9 cellular contexts compared by ENCODE assay signal in the genomic region with DNA sequence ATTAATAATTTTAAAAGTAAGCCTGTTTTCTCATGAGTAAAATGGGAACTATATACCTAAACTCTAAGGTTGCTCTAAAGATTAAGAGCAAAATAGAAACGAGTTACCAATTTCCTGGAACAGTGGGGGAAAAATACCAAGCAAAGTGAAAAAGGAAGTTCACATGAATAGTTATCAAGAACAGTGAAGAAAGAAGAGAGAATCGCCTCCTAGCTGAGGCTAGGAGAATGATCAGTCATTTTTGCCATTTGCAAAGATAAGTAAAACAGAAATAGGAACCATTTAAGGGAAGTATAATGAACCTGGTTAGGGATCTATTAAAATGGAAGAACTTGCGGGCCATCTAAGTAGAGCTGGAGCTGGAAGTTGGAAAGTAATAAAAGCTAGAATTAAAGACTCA. TPM values are rescaled to one million over a fixed set of nuclear protein-coding genes. Genes with fewer than 3 reads are reported as not detected.
DNase-seq lines count a peak whose midpoint lies in the region; ATAC-seq, FAIRE-seq and TF ChIP-seq lines count a peak whose summit lies in the region.
"Had no signal": no experiment of that assay in that cellular context is flagged by ENCODE, and none has a peak within 500 bp of the region (broad histone marks: within the 10 kb centered on the region; RNA-seq: fewer than 3 reads in every experiment).

No MANE protein-coding gene starts in this region.

- no peak overlapping the region for H3K27ac ChIP-seq in thyroid gland
- no peak overlapping the region for H3K27ac ChIP-seq in kidney (ENCODE audit: low read depth in 2 of 2, low read length in 2 of 2)
- H3K27ac ChIP-seq: VCaP had no signal

- H3K36me3 ChIP-seq in thyroid gland = no peaks in the 10 kb centered on the region
- H3K36me3 ChIP-seq in kidney (ENCODE audit: control insufficient read depth in 1 of 2, insufficient read depth in 2 of 2, low read length in 2 of 2) = no peaks in the 10 kb centered on the region

- H3K9ac ChIP-seq in kidney (ENCODE audit: low read length in 2 of 2) = no peak overlapping the region

- peak; percentile 8 for DNase-seq in SK-MEL-5 (ENCODE audit: low read depth, low spot score)
- peak; percentile 18 for DNase-seq in glomerular visceral epithelial cell (ENCODE audit: extremely low spot score)
- no peak for DNase-seq in NCI-H1417 treated with DMSO at 0.1 percent for 48 hours (lab: John Stamatoyannopoulos, UW)
- no peak for DNase-seq in thyroid gland
- DNase-seq in amniotic stem cell (lab: John Stamatoyannopoulos, UW) = no peak
- DNase-seq in kidney = no peak

- ATAC-seq in GM18502 (IDR thresholded peaks at IDR 0.05; ENCODE audit: poor library complexity, unreplicated experiment) (peak; percentile 64), HG02759 (IDR thresholded peaks at IDR 0.05; ENCODE audit: unreplicated experiment) (peak; percentile 59)

- intact Hi-C loops in thyroid gland (cut with DNase I) (no loop called here), kidney (cut with DNase I) (no loop called here)

- H3K4me3 ChIP-seq in thyroid gland (replicated peaks in 1 of 3) (no peak overlapping the region), kidney (ENCODE audit: low read length in 2 of 2) (no peak overlapping the region)

- H3K4me1 ChIP-seq in thyroid gland = no peaks in the 10 kb centered on the region
- no peaks in the 10 kb centered on the region for H3K4me1 ChIP-seq in kidney (ENCODE audit: control insufficient read depth in 1 of 2, insufficient read depth in 1 of 2, low read depth in 1 of 2, low read length in 2 of 2)

- in situ Hi-C loops in SK-MEL-5 (cut with HindIII; ENCODE audit: low pct_unique_long_range_greater_than_20kb, low sequenced_read_pairs) = no loop called here

- H3K9me3 ChIP-seq in thyroid gland = no peaks in the 10 kb centered on the region
- no peaks in the 10 kb centered on the region for H3K9me3 ChIP-seq in kidney (ENCODE audit: control insufficient read depth in 1 of 2, low read length in 2 of 2)

- no peak for TF ChIP-seq CTCF in thyroid gland (IDR thresholded peaks at IDR 0.05)
- no peak for TF ChIP-seq CTCF in kidney (IDR thresholded peaks at IDR 0.05; ENCODE audit: borderline replicate concordance, extremely low read depth, insufficient read depth)

- no peak for FAIRE-seq in kidney (lab: Jason Lieb, UNC)

- H3K27me3 ChIP-seq in thyroid gland = no peaks in the 10 kb centered on the region

- TF ChIP-seq POLR2A in thyroid gland (IDR thresholded peaks at IDR 0.05) = no peak

- WGBS in thyroid gland, 2 donors = 68 to 76% methylated on average over 3 of the region's 3 CpGs

RNA-seq across cellular contexts. Expression of a gene that starts 50.7 kb away (rescaled TPM):
- total RNA-seq in SK-MEL-5 (2014; rRNA removed; shearing (Covaris generic)) = 66.3 and 69.8 TPM in 2 replicates
- polyA plus RNA-seq in SK-MEL-5 (2015; cell fraction: cytosol; rRNA removed) = 42.8 and 51.3 TPM in 2 replicates
- polyA plus RNA-seq in SK-MEL-5 (2015; cell fraction: nucleus; rRNA removed) = 13.3 and 14.9 TPM in 2 replicates
- total RNA-seq in thyroid gland (10 to 100 TPM; 21.3 to 32.0 (median 29.6) TPM), kidney (32.5 TPM)
- 54.1 TPM for polyA plus RNA-seq in kidney (ENCODE audit: insufficient read depth, low read depth, low replicate concordance)

Comparison
In these comparisons a context has a peak if more than half of its experiments do, and no peak if none do; other contexts are left out.
1. DNase-seq: peak in SK-MEL-5 (single experiment) and glomerular visceral epithelial cell (single experiment); none in NCI-H1417 treated with DMSO at 0.1 percent for 48 hours (single experiment), thyroid gland (0 of 2), amniotic stem cell (single experiment) and kidney (single experiment).